ENCODE assay signal across 8 cellular contexts in the genomic region with DNA sequence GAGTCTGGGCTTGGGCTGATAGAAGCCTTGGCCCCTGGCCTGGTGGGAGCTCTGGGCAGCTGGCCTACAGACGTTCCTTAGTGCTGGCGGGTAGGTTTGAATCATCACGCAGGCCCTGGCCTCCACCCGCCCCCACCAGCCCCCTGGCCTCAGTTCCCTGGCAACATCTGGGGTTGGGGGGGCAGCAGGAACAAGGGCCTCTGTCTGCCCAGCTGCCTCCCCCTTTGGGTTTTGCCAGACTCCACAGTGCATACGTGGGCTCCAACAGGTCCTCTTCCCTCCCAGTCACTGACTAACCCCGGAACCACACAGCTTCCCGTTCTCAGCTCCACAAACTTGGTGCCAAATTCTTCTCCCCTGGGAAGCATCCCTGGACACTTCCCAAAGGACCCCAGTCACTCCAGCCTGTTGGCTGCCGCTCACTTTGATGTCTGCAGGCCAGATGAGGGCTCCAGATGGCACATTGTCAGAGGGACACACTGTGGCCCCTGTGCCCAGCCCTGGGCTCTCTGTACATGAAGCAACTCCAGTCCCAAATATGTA. TPM values are rescaled to one million over a fixed set of nuclear protein-coding genes. Genes with fewer than 3 reads are reported as not detected.
DNase-seq lines count a peak whose midpoint lies in the region; ATAC-seq, FAIRE-seq and TF ChIP-seq lines count a peak whose summit lies in the region.

No MANE protein-coding gene starts in this region.

- H3K27ac ChIP-seq in 22Rv1 (peak overlapping the region; percentile 96), K562 (ENCODE audit: extremely low read depth, low read depth, low read length) (no peak overlapping the region; the same call in 2 of the 3 replicates), mesenchymal stem cell (ENCODE audit: low read length, poor library complexity, severe bottlenecking) (no peak overlapping the region)

- peak overlapping the region in 1 of 2 experiments; percentile 12 for H3K18ac ChIP-seq in mesenchymal stem cell (ENCODE audit: low read depth in 1 of 2, low read length in 2 of 2)

- H3K4me3 ChIP-seq in HFF-Myc (replicated peaks; ENCODE audit: low read depth, low read length) (0 out of 2 replicates have a peak overlapping the region, but pooled peaks have one; percentile 93), K562 (no peak overlapping the region), mesenchymal stem cell (ENCODE audit: insufficient read depth in 1 of 2, low read depth in 1 of 2, low read length in 2 of 2) (peak overlapping the region in 1 of 2 experiments; percentile 94)

- H3K4me1 ChIP-seq in K562 (replicated peaks in 1 of 2; ENCODE audit: control insufficient read depth in 2 of 2, insufficient read depth in 2 of 2, low read length in 2 of 2) (peaks cover 11 to 51% of the 10 kb centered on the region in 2 experiments), mesenchymal stem cell (ENCODE audit: control insufficient read depth, insufficient read depth, low read depth, low read length) (peaks cover 18% of the 10 kb centered on the region)

- peak overlapping the region; percentile 98 for H3K4me2 ChIP-seq in K562 (ENCODE audit: insufficient read depth, low read length)
- no peak overlapping the region for H3K4me2 ChIP-seq in mesenchymal stem cell (ENCODE audit: low read length, poor library complexity, severe bottlenecking)

- no peak for TF ChIP-seq EP300 in K562 (IDR thresholded peaks at IDR 0.05; ENCODE audit: low read length)

- in situ Hi-C loops in K562 (cut with MboI) = no loop called here

- H3K79me1 ChIP-seq in mesenchymal stem cell (replicated peaks; ENCODE audit: low read length, poor library complexity, severe bottlenecking) = no peaks in the 10 kb centered on the region

- no peaks in the 10 kb centered on the region for H3K27me3 ChIP-seq in K562 (ENCODE audit: control insufficient read depth in 2 of 2, insufficient read depth in 2 of 2, low read length in 2 of 2)
- no peaks in the 10 kb centered on the region for H3K27me3 ChIP-seq in mesenchymal stem cell (ENCODE audit: control insufficient read depth in 1 of 2, insufficient read depth in 1 of 2, low read length in 2 of 2)

- no peak overlapping the region for H4K91ac ChIP-seq in mesenchymal stem cell (ENCODE audit: low read length)

- no peak overlapping the region for H2BK5ac ChIP-seq in mesenchymal stem cell (ENCODE audit: low read depth, low read length, poor library complexity, severe bottlenecking)

- no peak overlapping the region for H3K4ac ChIP-seq in mesenchymal stem cell (ENCODE audit: low read depth in 1 of 2, low read length in 2 of 2)

- no peaks in the 10 kb centered on the region for H3K9me3 ChIP-seq in K562 (replicated peaks; ENCODE audit: control insufficient read depth, insufficient read depth, low read depth, low read length)
- H3K9me3 ChIP-seq in mesenchymal stem cell (ENCODE audit: control insufficient read depth, low read length) = no peaks in the 10 kb centered on the region

- peaks cover 41% of the 10 kb centered on the region for H3K79me2 ChIP-seq in K562 (ENCODE audit: control insufficient read depth, insufficient read depth, low read length)

- ATAC-seq in K562 (no peak), GM18873 (IDR thresholded peaks at IDR 0.05; ENCODE audit: low FRiP score, unreplicated experiment) (no peak)

- 64% methylated on average over 6 of the region's 8 CpGs for WGBS in K562 (ENCODE audit: insufficient coverage, low coverage, missing lambda C conversion rate)
- 63% methylated on average over 8 of the region's 8 CpGs for WGBS in mesenchymal stem cell

- peak overlapping the region; percentile 4 for H2BK120ac ChIP-seq in mesenchymal stem cell (ENCODE audit: low read depth, low read length)

- TF ChIP-seq POLR2A in K562 (conservative IDR thresholded peaks at IDR 0.05) (no peak), GM12891 (IDR thresholded peaks at IDR 0.05; ENCODE audit: low read depth, low read length) (no peak)

- CTCF ChIA-PET in K562 (lab: Yijun Ruan, JAX; ENCODE audit: low intra/inter-chr PET ratio) = interaction anchor here (0.7 to 4.4 kb wide), 8 partner anchors 45 to 383 kb away, joined by 3 to 60 read pairs (median 10); no protein-coding TSS in a partner anchor

- TF ChIP-seq RAD21 in K562 (CRISPR knock-in tag; conservative IDR thresholded peaks at IDR 0.05 in 1 of 2, IDR thresholded peaks at IDR 0.05 in 1 of 2) = no peak

- peaks cover 21% of the 10 kb centered on the region; the same call in 2 of the 3 replicates for H3K36me3 ChIP-seq in K562 (ENCODE audit: control insufficient read depth, insufficient read depth, low read length)
- peaks cover 0 to 5% of the 10 kb centered on the region in 2 experiments for H3K36me3 ChIP-seq in mesenchymal stem cell (ENCODE audit: control insufficient read depth in 1 of 2, insufficient read depth in 2 of 2, low read depth in 1 of 2, low read length in 2 of 2)

- DNase-seq in HFF-Myc (ENCODE audit: extremely low read depth, low read depth) (peak; percentile 71), K562 (ENCODE audit: extremely low read depth in 1 of 4, low spot score in 3 of 4) (no peak), mesenchymal stem cell (no peak), GM12891 (ENCODE audit: insufficient read length, low spot score) (no peak), SHP77 (lab: John Stamatoyannopoulos, UW) (no peak), cerebellar cortex (ENCODE audit: low spot score) (no peak)

- H4K8ac ChIP-seq in mesenchymal stem cell (ENCODE audit: low read length) = no peak overlapping the region

- peaks cover 6% of the 10 kb centered on the region for H3K9me1 ChIP-seq in K562 (ENCODE audit: control insufficient read depth, insufficient read depth, low read length)

- POLR2A ChIA-PET in K562 (lab: Yijun Ruan, JAX) = interaction anchor here (0.6 to 7.0 kb wide), 18 partner anchors 7 to 310 kb away, joined by 3 to 59 read pairs (median 4); partner anchors contain the start of gene GTPBP2

- intact Hi-C loops in K562 (cut with micrococcal nuclease) = loop anchor here (1.0 kb wide), 4 partner anchors 69 to 310 kb away; no protein-coding TSS in a partner anchor

- no peak for TF ChIP-seq CTCF in 22Rv1 (IDR thresholded peaks at IDR 0.05)
- no peak for TF ChIP-seq CTCF in HFF-Myc (IDR thresholded peaks at IDR 0.05; ENCODE audit: low read depth, low read length, missing control alignments)
- no peak for TF ChIP-seq CTCF in K562 (IDR thresholded peaks at IDR 0.05 in 2 of 3, conservative IDR thresholded peaks at IDR 0.05 in 1 of 3; ENCODE audit: insufficient read depth in 2 of 3, low read depth in 1 of 3, low read length in 3 of 3)

- no peak overlapping the region for H2AK5ac ChIP-seq in mesenchymal stem cell (ENCODE audit: low read length, severe bottlenecking)

- peaks cover 22% of the 10 kb centered on the region for H4K20me1 ChIP-seq in K562 (replicated peaks; ENCODE audit: control insufficient read depth, insufficient read depth, low read length)

- FAIRE-seq in K562 (lab: Jason Lieb, UNC) (no peak), GM12891 (lab: Jason Lieb, UNC) (no peak)

- no peak overlapping the region for H3K23ac ChIP-seq in mesenchymal stem cell (ENCODE audit: low read length in 2 of 2)

- H2BK15ac ChIP-seq in mesenchymal stem cell (ENCODE audit: low read depth, poor library complexity, severe bottlenecking) = no peak overlapping the region

- no peak overlapping the region for H3K14ac ChIP-seq in mesenchymal stem cell (ENCODE audit: low read length in 2 of 2)

- no TSS peak for BruUV-seq in K562 (replicated peaks; lab: Mats Ljungman, UMichigan)

- peak overlapping the region in 1 of 2 experiments; percentile 21 for H2BK12ac ChIP-seq in mesenchymal stem cell (ENCODE audit: low read length in 2 of 2)

- H3K9ac ChIP-seq in K562 (ENCODE audit: insufficient read depth in 1 of 2, low read depth in 2 of 2, low read length in 2 of 2) (peak overlapping the region; percentile 97 to 99; a peak in 2 of 4 replicates), mesenchymal stem cell (ENCODE audit: low read length) (peak overlapping the region; percentile 98)

- H2AFZ ChIP-seq in K562 (ENCODE audit: low read depth, low read length) (no peak overlapping the region; the same call in 1 of the 2 replicates), mesenchymal stem cell (ENCODE audit: low read depth, low read length) (no peak overlapping the region)

TF ChIP-seq in K562, 482 proteins besides CTCF, POLR2A, EP300 and RAD21 (continues in another document):
- TF ChIP-seq SRSF7 (optimal IDR thresholded peaks at IDR 0.05; ENCODE audit: low read depth, low read length) = no peak
- TF ChIP-seq SETDB1 (IDR thresholded peaks at IDR 0.05; ENCODE audit: low read length) = no peak
- no peak for TF ChIP-seq ZNF589 (CRISPR knock-in tag; IDR thresholded peaks at IDR 0.05; ENCODE audit: low read depth)
- TF ChIP-seq ZNF431 (CRISPR knock-in tag; IDR thresholded peaks at IDR 0.05) = no peak

TF ChIP-seq in GM12891, 5 proteins besides CTCF, POLR2A, EP300 and RAD21:
- TF ChIP-seq PAX5 (IDR thresholded peaks at IDR 0.05; ENCODE audit: insufficient read depth, low read length, severe bottlenecking) (no peak), SPI1 (IDR thresholded peaks at IDR 0.05; ENCODE audit: low read depth, low read length) (no peak), POLR2AphosphoS5 (IDR thresholded peaks at IDR 0.05; ENCODE audit: low read depth, low read length) (no peak), POU2F2 (IDR thresholded peaks at IDR 0.05; ENCODE audit: low read depth, low read length) (no peak), TAF1 (IDR thresholded peaks at IDR 0.05; ENCODE audit: low read depth, low read length) (no peak)

RNA-seq across cellular contexts. Expression of gene VEGFA, which starts 1.0 kb away (rescaled TPM):
- total RNA-seq in K562 (2011; cell fraction: chromatin; rRNA removed; ENCODE audit: low replicate concordance) = 511 and 945 TPM in 2 replicates
- total RNA-seq in K562 (2011; cell fraction: nucleolus; rRNA removed) = 536 and 553 TPM in 2 replicates
- total RNA-seq in K562 (2011; cell fraction: nucleoplasm; rRNA removed) = 559 and 592 TPM in 2 replicates
- 124 and 144 TPM in 2 replicates for total RNA-seq in K562 (2014; rRNA removed)
- total RNA-seq in K562 (2014; rRNA removed; fragmentation: Illumina TruSeq; extraction: Trizol) = 66.5 and 70.7 TPM in 2 replicates
- total RNA-seq in K562 (2015; rRNA removed; fragmentation: Illumina TruSeq; extraction: Trizol) = 25.8 and 27.0 TPM in 2 replicates
- 131 and 159 TPM in 2 replicates for total RNA-seq in K562 (2021)
- 271 and 467 TPM in 2 replicates for polyA plus RNA-seq in K562 (2011; rRNA removed)
- polyA plus RNA-seq in K562 (2011; cell fraction: cytosol; rRNA removed) = 222 and 346 TPM in 2 replicates
- 1,880 and 1,961 TPM in 2 replicates for polyA plus RNA-seq in K562 (2011; cell fraction: nucleus; rRNA removed)
- polyA plus RNA-seq in K562 (2012) = 112 and 555 TPM in 2 replicates
- 134 and 172 TPM in 2 replicates for polyA plus RNA-seq in K562 (2014; fragmentation: Illumina TruSeq; extraction: Trizol)
- 10 to 100 TPM; 14.0 to 16.0 TPM for polyA plus RNA-seq in K562 (2014; fragmentation: Nextera tagmentation; extraction: Ambion mirVana)
- polyA plus RNA-seq in K562 (2014; rRNA removed) = 179 and 182 TPM in 2 replicates
- 359 and 374 TPM in 2 replicates for polyA minus RNA-seq in K562 (2011; rRNA and poly(A)+ RNA removed)
- 79.8 and 123 TPM in 2 replicates for polyA minus RNA-seq in K562 (2011; cell fraction: cytosol; rRNA and poly(A)+ RNA removed)
- 310 and 397 TPM in 2 replicates for polyA minus RNA-seq in K562 (2011; cell fraction: nucleus; rRNA and poly(A)+ RNA removed)
- 94.9 TPM for polyA plus RNA-seq in mesenchymal stem cell (2013, experiment 1 of 2)
- 89.3 TPM for polyA plus RNA-seq in mesenchymal stem cell (2013, experiment 2 of 2)
- polyA plus RNA-seq in GM12891 (2012; ENCODE audit: low read depth, missing spikeins) = 29.7 TPM
